Comparison of ENCODE assay signal across 8 cellular contexts in the genomic region with DNA sequence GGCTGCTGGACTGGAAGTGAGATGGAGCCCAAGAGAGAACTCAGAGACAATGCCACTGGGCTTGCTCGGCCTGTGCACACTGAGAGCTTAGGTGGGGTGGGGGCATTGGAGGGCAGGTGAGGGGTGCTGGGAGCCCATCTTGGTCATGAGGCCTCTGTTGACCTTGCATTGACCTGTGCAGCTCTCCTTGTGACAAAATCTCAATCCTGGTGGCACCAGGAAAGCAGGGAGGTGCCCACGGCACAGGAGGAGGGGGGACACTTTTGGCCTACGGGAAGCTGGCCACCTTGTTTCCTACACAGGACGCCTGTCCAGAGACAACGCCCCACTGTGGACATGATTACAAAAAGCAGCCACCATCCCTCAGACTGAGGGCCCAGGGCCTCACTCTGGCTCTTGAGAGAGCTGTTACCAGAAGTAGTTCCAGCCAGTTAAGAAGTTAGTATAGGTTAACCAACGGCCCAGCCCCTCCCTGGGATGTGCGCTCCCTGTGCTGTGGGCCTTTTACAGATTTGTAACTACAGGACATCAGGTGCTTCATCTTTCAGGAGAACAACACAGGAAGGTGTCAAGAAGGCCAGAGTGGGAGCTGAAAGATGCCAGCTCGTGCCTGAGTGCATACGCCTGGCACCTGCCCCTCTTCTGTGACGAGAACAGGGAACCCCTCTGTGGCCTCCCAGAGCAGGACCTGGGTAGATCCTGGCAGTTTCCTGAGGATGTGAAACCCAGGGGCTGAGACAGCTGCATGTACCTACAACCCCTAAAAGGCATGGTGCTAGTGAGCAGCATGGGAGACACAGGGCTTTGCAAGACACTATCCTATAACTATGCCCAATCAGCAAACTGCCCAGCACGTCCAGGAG.
A peak's percentile ranks its signal among the peaks of the same experiment; 100 is the strongest.
DNase-seq lines count a peak whose midpoint lies in the region; ATAC-seq and TF ChIP-seq lines count a peak whose summit lies in the region.

No MANE protein-coding gene starts in this region.

- peak; percentile 13 for TF ChIP-seq CTCF in GM06990 (IDR thresholded peaks at IDR 0.05; ENCODE audit: insufficient read depth, low read length, poor library complexity, severe bottlenecking)

- H3K4me3 ChIP-seq in GM06990 (replicated peaks; ENCODE audit: low read depth, low read length): peak overlapping the region; percentile 5; the same call in 1 of the 2 replicates

- H3K27me3 ChIP-seq in GM06990 (replicated peaks; ENCODE audit: control insufficient read depth, insufficient read depth, low read length): no peaks in the 10 kb centered on the region

- ATAC-seq in GM19025 (IDR thresholded peaks at IDR 0.05; ENCODE audit: low read depth, unreplicated experiment): peak; percentile 43
- peak; percentile 49 for ATAC-seq in HG02852 (IDR thresholded peaks at IDR 0.05; ENCODE audit: unreplicated experiment)

- H3K36me3 ChIP-seq in GM06990 (ENCODE audit: control insufficient read depth, insufficient read depth, low read length): no peaks in the 10 kb centered on the region

- DNase-seq in GM06990 (ENCODE audit: extremely low read depth, insufficient read length) (peak; percentile 67), NAMALWA (ENCODE audit: low spot score) (peak; percentile 71), NCI-H2196 (lab: John Stamatoyannopoulos, UW; ENCODE audit: unreplicated experiment) (no peak), NCI-H526 (lab: John Stamatoyannopoulos, UW) (no peak), HUDEP-2 (lab: John Stamatoyannopoulos, UW; ENCODE audit: unreplicated experiment in 76 of 76) (no peak), medulla oblongata (ENCODE audit: extremely low spot score) (no peak)

Comparison
In these comparisons a context has a peak if more than half of its experiments do, and no peak if none do; other contexts are left out.
1. DNase-seq: peak in GM06990 (single experiment) and NAMALWA (single experiment); none in NCI-H2196 (single experiment), NCI-H526 (0 of 2), HUDEP-2 (0 of 76) and medulla oblongata (single experiment).